Comparison of ENCODE assay signal across 26 cellular contexts in the genomic region with DNA sequence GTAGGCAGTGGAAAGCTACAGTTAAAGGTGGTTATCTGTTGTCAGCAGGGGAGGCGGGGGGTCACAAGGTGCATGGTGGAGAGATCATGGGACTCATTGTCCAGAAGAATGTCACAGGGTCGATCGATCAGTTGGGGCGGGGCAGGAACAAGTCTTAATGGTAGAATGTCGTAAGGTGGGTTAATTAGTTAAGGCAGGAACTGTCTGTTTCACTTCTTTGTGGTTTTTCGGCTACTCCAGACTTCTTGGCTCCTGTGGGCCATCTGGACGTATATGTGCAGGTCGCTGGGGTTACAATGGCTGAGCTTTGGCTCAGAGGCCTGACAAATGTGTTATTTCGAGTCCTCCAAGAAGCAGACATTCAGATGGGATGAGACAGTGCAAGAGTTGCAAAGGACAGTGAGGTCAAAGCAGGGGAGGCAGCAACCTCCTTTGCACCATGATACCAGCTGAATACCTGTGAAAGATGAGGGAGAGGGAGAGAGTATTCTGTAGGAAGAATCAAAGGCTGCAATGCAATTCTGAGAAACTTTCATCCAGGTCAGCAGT.
"Had no signal": no experiment of that assay in that cellular context is flagged by ENCODE, and none has a peak within 500 bp of the region (broad histone marks: within the 10 kb centered on the region; RNA-seq: fewer than 3 reads in every experiment).

No MANE protein-coding gene starts in this region.

- H3K4me1 ChIP-seq: left lung, lower lobe of right lung, prostate gland, suprapubic skin, tibial artery, upper lobe of left lung had no signal

- H3K27ac Mint-ChIP-seq: natural killer cell; stimulated activated naive CD8-positive, alpha-beta T cell treated with anti-CD3 and anti-CD28 coated beads, Interleukin-15, Interleukin-2, amounts not matched to agents 100 ng/mL and 50 ng/mL, for 24 hours had no signal

- H3K27ac ChIP-seq: left lung, lower lobe of right lung, ovary, prostate gland, skin epidermis, suprapubic skin, thoracic aorta, tibial artery, upper lobe of left lung had no signal

- DNase-seq: hippocampal formation; kidney; left colon; left lung; lower lobe of right lung; mammary epithelial cell; mesenchymal stem cell; naive B cell; natural killer cell; ovary; retina; right cardiac atrium; stimulated activated CD4-positive, alpha-beta T cell treated with anti-CD3 and anti-CD28 coated beads, Interleukin-12 subunit alpha, Interleukin-12 subunit beta, amount 100 ng/mL, for 4 hours; stimulated activated CD4-positive, alpha-beta T cell treated with anti-CD3 and anti-CD28 coated beads, Interleukin-15, amount 100 ng/mL, for 24 hours; stimulated activated CD4-positive, alpha-beta T cell treated with anti-CD3 and anti-CD28 coated beads, Interleukin-2, amount 100 ng/mL, for 24 hours; stimulated activated CD4-positive, alpha-beta T cell treated with anti-CD3 and anti-CD28 coated beads, Interleukin-4, amount 100 ng/mL, for 1 hour; stimulated activated naive CD4-positive, alpha-beta T cell; tibial artery; upper lobe of left lung had no signal

- H3K4me3 ChIP-seq: left lung, lower lobe of right lung, ovary, prostate gland, skin epidermis, suprapubic skin, thoracic aorta, tibial artery, upper lobe of left lung had no signal

- ATAC-seq: left colon, left lung, natural killer cell, right cardiac atrium, sciatic nerve had no signal

- H3K4me1 Mint-ChIP-seq: naive B cell, natural killer cell had no signal

- H3K27me3 Mint-ChIP-seq: naive B cell; stimulated activated naive CD8-positive, alpha-beta T cell treated with anti-CD3 and anti-CD28 coated beads, Interleukin-15, Interleukin-2, amounts not matched to agents 100 ng/mL and 50 ng/mL, for 24 hours had no signal

- H3K36me3 Mint-ChIP-seq: naive B cell, natural killer cell had no signal

- H3K27me3 ChIP-seq: left lung, ovary, suprapubic skin, tibial artery, upper lobe of left lung had no signal

- H3K4me3 Mint-ChIP-seq: naive B cell; natural killer cell; stimulated activated naive CD8-positive, alpha-beta T cell treated with anti-CD3 and anti-CD28 coated beads, Interleukin-15, Interleukin-2, amounts not matched to agents 100 ng/mL and 50 ng/mL, for 24 hours had no signal

- FAIRE-seq: kidney, urothelium cell line had no signal

- H3K9me3 ChIP-seq: left lung, lower lobe of right lung, ovary, prostate gland, suprapubic skin, thoracic aorta, tibial artery, upper lobe of left lung had no signal

- H3K36me3 ChIP-seq: left lung, lower lobe of right lung, ovary, prostate gland, suprapubic skin, thoracic aorta, tibial artery, upper lobe of left lung had no signal
